ENCODE assay signal across 1 cellular context in the genomic region with DNA sequence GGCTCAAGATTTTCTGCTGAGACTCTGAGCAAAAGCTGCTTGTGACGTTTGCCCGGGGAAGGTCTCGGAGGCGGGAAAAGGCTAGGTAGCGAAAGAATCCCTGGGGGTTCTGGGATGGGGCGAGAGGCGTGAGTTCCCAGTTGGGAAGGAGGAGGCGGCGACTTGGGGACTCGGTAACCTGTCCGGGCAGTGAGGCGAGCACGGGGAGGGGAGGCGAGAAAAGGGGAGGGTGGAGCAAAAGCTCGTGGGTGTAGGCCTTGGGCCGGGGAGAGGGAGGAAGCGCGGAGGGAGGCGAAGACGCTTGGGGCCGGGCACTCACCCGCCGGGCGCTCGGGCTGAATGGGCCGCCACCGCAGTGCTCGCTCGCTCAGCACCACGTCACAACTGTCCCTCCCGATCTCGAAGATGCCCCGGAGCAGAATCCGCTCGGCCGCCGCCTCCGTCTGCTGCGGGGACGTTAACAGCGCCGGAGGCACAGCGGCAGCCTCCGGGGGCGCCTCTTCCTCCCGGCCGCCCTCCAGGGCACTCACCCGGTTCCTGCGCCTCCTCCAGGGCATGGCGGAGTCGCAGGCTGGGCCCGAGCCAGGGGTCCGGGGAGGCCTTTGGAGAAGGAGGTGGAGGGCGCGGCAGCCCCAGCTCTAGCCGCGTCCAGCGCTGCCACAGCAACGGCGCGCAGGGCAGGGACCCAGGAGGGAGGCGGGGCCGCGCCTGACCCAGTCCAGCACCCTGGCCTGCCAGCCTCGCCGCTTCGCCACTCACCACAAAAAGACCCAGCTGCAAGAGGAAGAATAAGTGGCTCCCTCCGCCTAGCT.
TF ChIP-seq lines count a peak whose summit lies in the region.

A gene with protein sequence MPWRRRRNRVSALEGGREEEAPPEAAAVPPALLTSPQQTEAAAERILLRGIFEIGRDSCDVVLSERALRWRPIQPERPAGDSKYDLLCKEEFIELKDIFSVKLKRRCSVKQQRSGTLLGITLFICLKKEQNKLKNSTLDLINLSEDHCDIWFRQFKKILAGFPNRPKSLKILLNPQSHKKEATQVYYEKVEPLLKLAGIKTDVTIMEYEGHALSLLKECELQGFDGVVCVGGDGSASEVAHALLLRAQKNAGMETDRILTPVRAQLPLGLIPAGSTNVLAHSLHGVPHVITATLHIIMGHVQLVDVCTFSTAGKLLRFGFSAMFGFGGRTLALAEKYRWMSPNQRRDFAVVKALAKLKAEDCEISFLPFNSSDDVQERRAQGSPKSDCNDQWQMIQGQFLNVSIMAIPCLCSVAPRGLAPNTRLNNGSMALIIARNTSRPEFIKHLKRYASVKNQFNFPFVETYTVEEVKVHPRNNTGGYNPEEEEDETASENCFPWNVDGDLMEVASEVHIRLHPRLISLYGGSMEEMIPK (minus strand): TSS at position 656 of the 812 bp plus-strand sequence. CDS start 99 bp downstream, at position 557.

TF ChIP-seq in IMR-90, 13 proteins besides CTCF, POLR2A, EP300 and RAD21:
- no peak for TF ChIP-seq NFE2L2 (IDR thresholded peaks at IDR 0.05; ENCODE audit: low read depth, low read length)
- TF ChIP-seq MAFK (IDR thresholded peaks at IDR 0.05; ENCODE audit: low read depth, low read length) = no peak
- TF ChIP-seq BHLHE40 (IDR thresholded peaks at IDR 0.05; ENCODE audit: low read depth, low read length) = no peak
- no peak for TF ChIP-seq FOS (IDR thresholded peaks at IDR 0.05; ENCODE audit: low read depth, low read length)
- TF ChIP-seq MXI1 (IDR thresholded peaks at IDR 0.05; ENCODE audit: borderline replicate concordance, low read depth, low read length) = no peak
- TF ChIP-seq SMC3 (IDR thresholded peaks at IDR 0.05; ENCODE audit: low read depth, low read length) = no peak
- TF ChIP-seq, protein P1, sequence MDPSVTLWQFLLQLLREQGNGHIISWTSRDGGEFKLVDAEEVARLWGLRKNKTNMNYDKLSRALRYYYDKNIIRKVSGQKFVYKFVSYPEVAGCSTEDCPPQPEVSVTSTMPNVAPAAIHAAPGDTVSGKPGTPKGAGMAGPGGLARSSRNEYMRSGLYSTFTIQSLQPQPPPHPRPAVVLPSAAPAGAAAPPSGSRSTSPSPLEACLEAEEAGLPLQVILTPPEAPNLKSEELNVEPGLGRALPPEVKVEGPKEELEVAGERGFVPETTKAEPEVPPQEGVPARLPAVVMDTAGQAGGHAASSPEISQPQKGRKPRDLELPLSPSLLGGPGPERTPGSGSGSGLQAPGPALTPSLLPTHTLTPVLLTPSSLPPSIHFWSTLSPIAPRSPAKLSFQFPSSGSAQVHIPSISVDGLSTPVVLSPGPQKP (IDR thresholded peaks at IDR 0.05; ENCODE audit: borderline replicate concordance, low read depth, low read length) = no peak
- TF ChIP-seq, protein P2, sequence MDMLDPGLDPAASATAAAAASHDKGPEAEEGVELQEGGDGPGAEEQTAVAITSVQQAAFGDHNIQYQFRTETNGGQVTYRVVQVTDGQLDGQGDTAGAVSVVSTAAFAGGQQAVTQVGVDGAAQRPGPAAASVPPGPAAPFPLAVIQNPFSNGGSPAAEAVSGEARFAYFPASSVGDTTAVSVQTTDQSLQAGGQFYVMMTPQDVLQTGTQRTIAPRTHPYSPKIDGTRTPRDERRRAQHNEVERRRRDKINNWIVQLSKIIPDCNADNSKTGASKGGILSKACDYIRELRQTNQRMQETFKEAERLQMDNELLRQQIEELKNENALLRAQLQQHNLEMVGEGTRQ (IDR thresholded peaks at IDR 0.05; ENCODE audit: low read depth, low read length) = no peak
- no peak for TF ChIP-seq CEBPB (IDR thresholded peaks at IDR 0.05; ENCODE audit: low read depth, low read length)
- TF ChIP-seq MAZ (IDR thresholded peaks at IDR 0.05; ENCODE audit: borderline replicate concordance, low read depth, low read length) = no peak
- TF ChIP-seq CHD1 (IDR thresholded peaks at IDR 0.05; ENCODE audit: low read depth, low read length) = no peak
- no peak for TF ChIP-seq RCOR1 (IDR thresholded peaks at IDR 0.05; ENCODE audit: insufficient replicate concordance, low read length)
- TF ChIP-seq RFX5 (IDR thresholded peaks at IDR 0.05; ENCODE audit: low read depth, low read length) = no peak
